ENCODE assay signal across 23 cellular contexts in the genomic region with DNA sequence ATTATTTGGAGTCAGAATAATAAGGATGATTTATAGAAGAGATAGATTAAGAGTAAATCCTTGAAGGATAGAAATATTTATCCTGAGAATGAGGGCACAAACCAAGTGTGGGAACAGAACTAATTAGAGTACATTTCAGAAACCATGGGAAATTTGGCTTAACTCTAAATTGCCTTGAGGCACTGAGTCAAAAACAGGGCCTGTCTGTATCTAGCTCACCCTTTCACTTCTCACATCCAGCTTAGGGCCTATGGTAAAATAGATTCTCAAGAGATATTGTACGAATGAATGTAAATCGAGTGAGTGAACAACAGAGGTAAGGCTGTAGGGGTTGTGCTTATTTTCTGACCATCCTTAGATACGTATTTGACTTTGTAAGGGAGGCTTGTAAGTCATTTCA.
DNase-seq lines count a peak whose midpoint lies in the region; FAIRE-seq and TF ChIP-seq lines count a peak whose summit lies in the region.
"Had no signal": no experiment of that assay in that cellular context is flagged by ENCODE, and none has a peak within 500 bp of the region (broad histone marks: within the 10 kb centered on the region; RNA-seq: fewer than 3 reads in every experiment).

No MANE protein-coding gene starts in this region.

- DNase-seq in GM23248, result no peak
- DNase-seq in RPMI7951 (ENCODE audit: low read depth), result peak; percentile 80
- DNase-seq in fibroblast of villous mesenchyme (ENCODE audit: low read depth), result peak; percentile 7
- no peak for DNase-seq in urothelium cell line (ENCODE audit: low spot score)
- no peak for DNase-seq in NCI-H1092 (lab: John Stamatoyannopoulos, UW)
- no peak for DNase-seq in cerebellar nuclear complex (lab: John Stamatoyannopoulos, UW)
- DNase-seq in NCI-H82 (lab: John Stamatoyannopoulos, UW), result no peak
- DNase-seq: AML-193; DMS79 treated with DMSO at 0.1 percent for 48 hours; GDM1; MG63; NCI-H1048; NCI-H1436 treated with DMSO at 0.1 percent for 48 hours; NCI-H2029 treated with DMSO at 0.1 percent for 48 hours; NCI-H2171 treated with DMSO at 0.1 percent for 48 hours; NCI-H446; NCI-H69; NK-92 treated with Interleukin-12 subunit alpha and Interleukin-12 subunit beta, amount 100 ng/mL, for 24 hours; RPMI8226; SHP77 treated with DMSO at 0.1 percent for 48 hours had no signal

- no peak overlapping the region for H3K27ac ChIP-seq in GM23248
- H3K27ac ChIP-seq: C4-2B had no signal

- no peak overlapping the region for H3K9ac ChIP-seq in GM23248

- peaks cover 19% of the 10 kb centered on the region for H3K4me1 ChIP-seq in GM23248 (ENCODE audit: insufficient read depth)

- no peaks in the 10 kb centered on the region for H3K79me2 ChIP-seq in GM23248 (ENCODE audit: insufficient read depth)

- peaks cover 12% of the 10 kb centered on the region for H3F3A ChIP-seq in GM23248 (ENCODE audit: insufficient read depth)

- TF ChIP-seq CTCF in fibroblast of villous mesenchyme (IDR thresholded peaks at IDR 0.05; ENCODE audit: insufficient read depth, low read depth, low read length), result no peak

- peak; percentile 32 for FAIRE-seq in urothelium cell line (lab: Jason Lieb, UNC)
- FAIRE-seq: GM19239, H1 had no signal

- 92 to 95% methylated on average over 3 of the region's 3 CpGs for WGBS in GM23248 (ENCODE audit: low coverage in 1 of 2, low lambda C conversion rate in 2 of 2, missing lambda C conversion rate in 2 of 2), 2 experiments

- in situ Hi-C loops in GM23248 (cut with MboI), result no loop called here

- no peak overlapping the region for H3K4me3 ChIP-seq in GM23248
- H3K4me3 ChIP-seq in fibroblast of villous mesenchyme (ENCODE audit: low read depth, low read length), result no peak overlapping the region
- H3K4me3 ChIP-seq: MG63 had no signal

- no peaks in the 10 kb centered on the region for H3K36me3 ChIP-seq in GM23248 (ENCODE audit: low read depth)
- H3K36me3 ChIP-seq: MG63 had no signal

- no peaks in the 10 kb centered on the region for H4K20me1 ChIP-seq in GM23248 (ENCODE audit: insufficient read depth)

- H3K9me3 ChIP-seq in GM23248 (ENCODE audit: low read depth), result no peaks in the 10 kb centered on the region
- H3K9me3 ChIP-seq: MG63 had no signal

- no peak overlapping the region for H3K4me2 ChIP-seq in GM23248 (ENCODE audit: unreplicated experiment)

- no peaks in the 10 kb centered on the region for H3K27me3 ChIP-seq in GM23248 (replicated peaks; ENCODE audit: insufficient read depth)
- H3K27me3 ChIP-seq: MG63 had no signal

- 0 out of 2 replicates have a peak overlapping the region, but pooled peaks have one; percentile 52 for H2AFZ ChIP-seq in GM23248

- H3K9me2 ChIP-seq in GM23248 (ENCODE audit: insufficient read depth), result no peaks in the 10 kb centered on the region

Comparison
In these comparisons a context has a peak if more than half of its experiments do, and no peak if none do; other contexts are left out.
1. DNase-seq: peak in RPMI7951 (single experiment) and fibroblast of villous mesenchyme (single experiment); none in GM23248 (single experiment), urothelium cell line (single experiment), NCI-H1092 (single experiment), cerebellar nuclear complex (0 of 2) and NCI-H82 (single experiment).